ENCODE assay signal across 9 cellular contexts in the genomic region with DNA sequence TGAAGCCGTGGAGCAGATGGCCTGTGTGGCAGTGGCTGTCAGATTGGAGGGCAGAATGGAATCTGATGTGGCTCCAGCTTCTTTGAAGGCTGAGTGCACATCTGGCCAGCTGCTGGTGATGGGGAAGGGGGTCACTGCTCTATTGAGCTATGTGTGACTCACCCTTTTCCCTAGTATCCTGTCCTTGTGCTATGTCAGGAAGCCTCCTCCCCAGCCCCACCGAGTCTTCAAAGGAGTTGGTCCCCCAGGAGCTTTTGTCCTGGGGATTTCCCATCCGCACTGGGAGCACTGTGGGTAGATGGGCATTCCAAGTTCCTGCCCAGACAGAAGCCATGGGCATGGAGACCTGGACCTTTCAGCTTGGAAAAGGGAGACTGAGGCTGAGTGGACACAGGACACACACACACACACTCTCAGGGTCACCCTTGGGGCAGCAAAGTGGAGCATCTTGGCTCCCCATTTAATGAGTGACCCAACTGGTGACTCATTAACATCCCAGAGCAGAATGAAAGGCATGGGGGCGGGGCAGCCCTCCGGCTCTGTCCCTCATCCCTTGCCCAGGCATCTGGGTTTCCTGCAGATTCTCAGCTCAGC. TPM values are rescaled to one million over a fixed set of nuclear protein-coding genes. Genes with fewer than 3 reads are reported as not detected.
DNase-seq lines count a peak whose midpoint lies in the region; ATAC-seq and TF ChIP-seq lines count a peak whose summit lies in the region.
"Had no signal": no experiment of that assay in that cellular context is flagged by ENCODE, and none has a peak within 500 bp of the region (broad histone marks: within the 10 kb centered on the region; RNA-seq: fewer than 3 reads in every experiment).

No MANE protein-coding gene starts in this region.

- no peak overlapping the region for H3K4me3 Mint-ChIP-seq in activated CD8-positive, alpha-beta T cell treated with anti-CD3 and anti-CD28 coated beads, Interleukin-2, amount 10 ng/mL, durations not matched to agents 7 days and 5 days
- no peak overlapping the region for H3K4me3 Mint-ChIP-seq in activated CD8-positive, alpha-beta T cell treated with anti-CD3 and anti-CD28 coated beads for 36 hours
- peak overlapping the region; percentile 99 for H3K4me3 Mint-ChIP-seq in chondrocyte (ENCODE audit: unreplicated experiment)

- H3K4me3 ChIP-seq in liver (ENCODE audit: low read depth in 1 of 3, low read length in 3 of 3): no peak overlapping the region
- peak overlapping the region in 1 of 4 donors; percentile 88 for H3K4me3 ChIP-seq in upper lobe of left lung

- H3K27me3 Mint-ChIP-seq in activated CD8-positive, alpha-beta T cell treated with anti-CD3 and anti-CD28 coated beads, Interleukin-2, amount 10 ng/mL, durations not matched to agents 7 days and 5 days (ENCODE audit: low read depth): no peaks in the 10 kb centered on the region
- no peaks in the 10 kb centered on the region for H3K27me3 Mint-ChIP-seq in activated CD8-positive, alpha-beta T cell treated with anti-CD3 and anti-CD28 coated beads for 36 hours
- no peaks in the 10 kb centered on the region for H3K27me3 Mint-ChIP-seq in chondrocyte (ENCODE audit: low read depth)

- no peaks in the 10 kb centered on the region for H3K27me3 ChIP-seq in liver (ENCODE audit: control insufficient read depth in 4 of 4, insufficient read depth in 4 of 4, low read length in 3 of 4)
- no peaks in the 10 kb centered on the region for H3K27me3 ChIP-seq in upper lobe of left lung

- peaks cover 9% of the 10 kb centered on the region for H3K36me3 Mint-ChIP-seq in activated CD8-positive, alpha-beta T cell treated with anti-CD3 and anti-CD28 coated beads, Interleukin-2, amount 10 ng/mL, durations not matched to agents 7 days and 5 days (ENCODE audit: low read depth)
- H3K36me3 Mint-ChIP-seq in activated CD8-positive, alpha-beta T cell treated with anti-CD3 and anti-CD28 coated beads for 36 hours (ENCODE audit: low read depth): peaks cover 11% of the 10 kb centered on the region
- H3K36me3 Mint-ChIP-seq in chondrocyte (ENCODE audit: low read depth): peaks cover 34% of the 10 kb centered on the region

- peaks cover 62% of the 10 kb centered on the region for H3K4me1 Mint-ChIP-seq in activated CD8-positive, alpha-beta T cell treated with anti-CD3 and anti-CD28 coated beads, Interleukin-2, amount 10 ng/mL, durations not matched to agents 7 days and 5 days (ENCODE audit: low read depth)
- H3K4me1 Mint-ChIP-seq in activated CD8-positive, alpha-beta T cell treated with anti-CD3 and anti-CD28 coated beads for 36 hours (ENCODE audit: low read depth): peaks cover 32% of the 10 kb centered on the region
- peaks cover 59% of the 10 kb centered on the region for H3K4me1 Mint-ChIP-seq in chondrocyte (ENCODE audit: low read depth)

- H3K4me1 ChIP-seq in liver (ENCODE audit: control insufficient read depth in 4 of 4, insufficient read depth in 4 of 4, low read length in 3 of 4) (peaks cover 15 to 35% (median 25%) of the 10 kb centered on the region in 4 donors), upper lobe of left lung (peaks cover 53 to 84% (median 65%) of the 10 kb centered on the region in 4 donors)

- no peak for DNase-seq in activated CD8-positive, alpha-beta T cell treated with anti-CD3 and anti-CD28 coated beads, Interleukin-2, amount 10 ng/mL, durations not matched to agents 7 days and 5 days
- DNase-seq in activated CD8-positive, alpha-beta T cell treated with anti-CD3 and anti-CD28 coated beads for 36 hours: no peak
- no peak for DNase-seq in chondrocyte (ENCODE audit: low spot score)
- DNase-seq in upper lobe of left lung: peak in 1 of 2 donors; percentile 44
- DNase-seq in HuH-7 (ENCODE audit: low spot score): no peak
- DNase-seq in NCI-H2171 (lab: John Stamatoyannopoulos, UW): no peak
- DNase-seq in KG1 (lab: John Stamatoyannopoulos, UW): no peak

- TF ChIP-seq EP300 in upper lobe of left lung (IDR thresholded peaks at IDR 0.05): no peak

- POLR2A ChIA-PET in activated CD8-positive, alpha-beta T cell treated with anti-CD3 and anti-CD28 coated beads, Interleukin-2, amount 10 ng/mL, durations not matched to agents 7 days and 5 days (lab: Charles Lee): no interaction called here
- POLR2A ChIA-PET in activated CD8-positive, alpha-beta T cell treated with anti-CD3 and anti-CD28 coated beads for 36 hours (lab: Charles Lee): interaction anchor here (1.0 to 1.4 kb wide), 3 partner anchors 12 to 28 kb away, joined by 3 to 4 read pairs (median 4); no protein-coding TSS in a partner anchor

- ATAC-seq in activated CD8-positive, alpha-beta T cell treated with anti-CD3 and anti-CD28 coated beads, Interleukin-2, amount 10 ng/mL, durations not matched to agents 7 days and 5 days: no peak
- no peak for ATAC-seq in activated CD8-positive, alpha-beta T cell treated with anti-CD3 and anti-CD28 coated beads for 36 hours
- peak in 1 of 2 donors; percentile 34 for ATAC-seq in upper lobe of left lung (ENCODE audit: low FRiP score in 2 of 2)
- ATAC-seq: Panc1 had no signal

- no peak for TF ChIP-seq RAD21 in liver (IDR thresholded peaks at IDR 0.05)

- H3K9me3 Mint-ChIP-seq in activated CD8-positive, alpha-beta T cell treated with anti-CD3 and anti-CD28 coated beads, Interleukin-2, amount 10 ng/mL, durations not matched to agents 7 days and 5 days (ENCODE audit: insufficient read depth): no peaks in the 10 kb centered on the region
- H3K9me3 Mint-ChIP-seq in activated CD8-positive, alpha-beta T cell treated with anti-CD3 and anti-CD28 coated beads for 36 hours: no peaks in the 10 kb centered on the region
- no peaks in the 10 kb centered on the region for H3K9me3 Mint-ChIP-seq in chondrocyte (ENCODE audit: low read depth)

- H3K9ac ChIP-seq in liver (ENCODE audit: low read depth in 1 of 2, low read length in 2 of 2): no peak overlapping the region

- CTCF ChIA-PET in activated CD8-positive, alpha-beta T cell treated with anti-CD3 and anti-CD28 coated beads, Interleukin-2, amount 10 ng/mL, durations not matched to agents 7 days and 5 days (lab: Charles Lee): interaction anchor here (0.8 to 3.1 kb wide), 11 partner anchors 9 to 157 kb away, joined by 3 to 18 read pairs (median 4); no protein-coding TSS in a partner anchor
- CTCF ChIA-PET in activated CD8-positive, alpha-beta T cell treated with anti-CD3 and anti-CD28 coated beads for 36 hours (lab: Charles Lee): interaction anchor here (0.9 to 4.1 kb wide), 5 partner anchors 12 to 177 kb away, joined by 3 to 22 read pairs (median 3); no protein-coding TSS in a partner anchor

- no peak for TF ChIP-seq POLR2A in upper lobe of left lung (IDR thresholded peaks at IDR 0.05)

- no peak for TF ChIP-seq CTCF in activated CD8-positive, alpha-beta T cell treated with anti-CD3 and anti-CD28 coated beads for 36 hours (IDR thresholded peaks at IDR 0.05)
- TF ChIP-seq CTCF in chondrocyte (IDR thresholded peaks at IDR 0.05) (no peak), liver (IDR thresholded peaks at IDR 0.05; ENCODE audit: low read depth, low read length, missing input control) (no peak), upper lobe of left lung (IDR thresholded peaks at IDR 0.05) (no peak)

- H3K36me3 ChIP-seq in liver (ENCODE audit: control insufficient read depth in 4 of 4, insufficient read depth in 3 of 4, low read depth in 1 of 4, low read length in 3 of 4): peaks cover 12 to 38% (median 21%) of the 10 kb centered on the region in 4 donors
- H3K36me3 ChIP-seq in upper lobe of left lung: peaks cover 27 to 51% (median 44%) of the 10 kb centered on the region in 4 donors

- intact Hi-C loops in activated CD8-positive, alpha-beta T cell treated with anti-CD3 and anti-CD28 coated beads for 36 hours (cut with micrococcal nuclease): no loop called here

- peak overlapping the region; percentile 80 for H3K27ac Mint-ChIP-seq in activated CD8-positive, alpha-beta T cell treated with anti-CD3 and anti-CD28 coated beads, Interleukin-2, amount 10 ng/mL, durations not matched to agents 7 days and 5 days
- no peak overlapping the region for H3K27ac Mint-ChIP-seq in activated CD8-positive, alpha-beta T cell treated with anti-CD3 and anti-CD28 coated beads for 36 hours
- peak overlapping the region; percentile 99 for H3K27ac Mint-ChIP-seq in chondrocyte (ENCODE audit: unreplicated experiment)

- H3K27ac ChIP-seq in liver (ENCODE audit: low read depth in 1 of 2, low read length in 2 of 2): peak overlapping the region; percentile 16 to 34
- peak overlapping the region; percentile 98 to 100 (median 98) for H3K27ac ChIP-seq in upper lobe of left lung

- WGBS in liver: 52% methylated on average over 5 of the region's 5 CpGs
- WGBS in upper lobe of left lung, 2 donors: 45 to 51% methylated on average over 4 to 5 of the region's 5 CpGs

- no peaks in the 10 kb centered on the region for H3K9me3 ChIP-seq in liver (ENCODE audit: control insufficient read depth in 4 of 4, low read length in 3 of 4)
- no peaks in the 10 kb centered on the region for H3K9me3 ChIP-seq in upper lobe of left lung

TF ChIP-seq in liver, 16 proteins besides CTCF, POLR2A, EP300 and RAD21 (continues in another document):
- TF ChIP-seq RXRA (IDR thresholded peaks at IDR 0.05): peak in 1 of 2 donors; percentile 49
- TF ChIP-seq TAF1 (conservative IDR thresholded peaks at IDR 0.05): no peak
- no peak for TF ChIP-seq FOXA2 (IDR thresholded peaks at IDR 0.05)
- TF ChIP-seq NR2F2 (IDR thresholded peaks at IDR 0.05): no peak
- no peak for TF ChIP-seq ATF3 (IDR thresholded peaks at IDR 0.05)

RNA-seq across cellular contexts. Expression of gene SERPINH1, which starts 3.3 kb away (rescaled TPM):
- total RNA-seq in activated CD8-positive, alpha-beta T cell treated with anti-CD3 and anti-CD28 coated beads, Interleukin-2, amount 10 ng/mL, durations not matched to agents 7 days and 5 days: 10 to 100 TPM in 1 of 2 experiments, 1 to 10 TPM in 1; 9.3 to 10.8 TPM
- 10 to 100 TPM; 15.7 to 17.7 TPM for total RNA-seq in activated CD8-positive, alpha-beta T cell treated with anti-CD3 and anti-CD28 coated beads for 36 hours
- total RNA-seq in chondrocyte (1,000 to 1,204 TPM (median 1,170 TPM) in 3 replicates), liver (100 to 1,000 TPM in 1 of 2 donors, 10 to 100 TPM in 1; 95.3 to 118 TPM), upper lobe of left lung (100 to 1,000 TPM in 5 of 6 donors, 10 to 100 TPM in 1; 95.9 to 266 (median 145) TPM)
- 10 to 100 TPM in 1 of 2 donors, 1 to 10 TPM in 1; 5.0 to 42.1 TPM for polyA plus RNA-seq in liver

RNA-seq across cellular contexts. Expression of gene GDPD5, which starts 39.6 kb away (rescaled TPM):
- 10 to 100 TPM; 23.1 to 26.6 TPM for total RNA-seq in activated CD8-positive, alpha-beta T cell treated with anti-CD3 and anti-CD28 coated beads, Interleukin-2, amount 10 ng/mL, durations not matched to agents 7 days and 5 days
- 10 to 100 TPM in 1 of 2 experiments, 1 to 10 TPM in 1; 7.8 to 11.0 TPM for total RNA-seq in activated CD8-positive, alpha-beta T cell treated with anti-CD3 and anti-CD28 coated beads for 36 hours
- total RNA-seq in chondrocyte (8.9 to 12.6 TPM (median 11.3 TPM) in 3 replicates), liver (10 to 100 TPM in 1 of 2 donors, 1 to 10 TPM in 1; 4.8 to 22.8 TPM), upper lobe of left lung (10 to 100 TPM in 4 of 6 donors, 1 to 10 TPM in 2; 5.7 to 34.6 (median 14.0) TPM)
- polyA plus RNA-seq in liver: 1 to 10 TPM; 3.0 to 3.7 TPM

Comparison
In these comparisons a context has a peak if more than half of its experiments do, and no peak if none do; other contexts are left out.
1. RNA of gene SERPINH1, which starts 3.3 kb away (total RNA-seq): 1,000 to 1,204 TPM in chondrocyte, 95.9 to 266 TPM in upper lobe of left lung and 95.3 to 118 TPM in liver; 15.7 to 17.7 TPM in activated CD8-positive, alpha-beta T cell treated with anti-CD3 and anti-CD28 coated beads for 36 hours and 9.3 to 10.8 TPM in activated CD8-positive, alpha-beta T cell treated with anti-CD3 and anti-CD28 coated beads, Interleukin-2, amount 10 ng/mL, durations not matched to agents 7 days and 5 days; every median in the first group is over 4 times any median in the second.